ENCODE assay signal across 18 cellular contexts in the genomic region with DNA sequence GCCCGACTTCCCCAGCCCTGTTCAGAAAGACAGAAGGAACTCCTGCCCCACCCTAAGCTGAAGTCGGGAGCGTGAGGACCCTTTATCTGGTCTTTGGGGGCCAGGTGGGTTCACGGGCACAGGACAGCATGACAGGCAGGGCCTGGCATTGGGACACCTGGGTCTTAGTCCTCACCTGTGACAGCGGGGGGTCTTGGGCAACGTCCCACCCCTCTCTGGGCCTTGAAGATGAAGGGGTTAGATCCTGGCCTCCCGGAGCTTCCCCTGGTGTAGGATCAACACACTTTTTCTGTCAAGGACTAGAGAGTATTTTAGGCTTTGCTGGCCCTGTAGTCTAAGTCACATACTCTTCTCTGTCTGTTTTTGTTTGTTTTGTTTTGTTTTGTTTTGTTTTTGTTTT.
DNase-seq lines count a peak whose midpoint lies in the region; ATAC-seq and TF ChIP-seq lines count a peak whose summit lies in the region.
"Had no signal": no experiment of that assay in that cellular context is flagged by ENCODE, and none has a peak within 500 bp of the region (broad histone marks: within the 10 kb centered on the region; RNA-seq: fewer than 3 reads in every experiment).

No MANE protein-coding gene starts in this region.

- H3K36me3 ChIP-seq in IMR-90 (ENCODE audit: control insufficient read depth, insufficient read depth, low read length) (no peaks in the 10 kb centered on the region), endodermal cell (ENCODE audit: control insufficient read depth, insufficient read depth, low read length) (no peaks in the 10 kb centered on the region)
- H3K36me3 ChIP-seq: BLaER1 had no signal

- in situ Hi-C loops in IMR-90 (cut with MboI; ENCODE audit: low sequenced_read_pairs): no loop called here

- H3K27ac Mint-ChIP-seq in H9 (peak overlapping the region in 2 of 3 experiments; percentile 14 to 21; a peak in 1 of 7 replicates), endodermal cell (peak overlapping the region; percentile 11)
- H3K27ac Mint-ChIP-seq: B cell; CD14-positive monocyte; CD4-positive, alpha-beta T cell; GM23338 had no signal

- no peaks in the 10 kb centered on the region for H3K23me2 ChIP-seq in H9 (ENCODE audit: insufficient read length, low read depth, low read length, poor library complexity, severe bottlenecking)

- no peak overlapping the region for H3T11ph ChIP-seq in H9 (ENCODE audit: low read length)

- DNase-seq in H9: no peak
- DNase-seq in IMR-90: no peak
- DNase-seq in endodermal cell: no peak
- no peak for DNase-seq in GOT3 (lab: John Stamatoyannopoulos, UW)
- DNase-seq in A172 (ENCODE audit: low spot score): no peak
- DNase-seq: CD4-positive, alpha-beta T cell; CD8-positive, alpha-beta memory T cell; DMS 273 treated with DMSO at 0.1 percent for 48 hours; DMS79; EL; GDM1; HCEC 1CT had no signal

- POLR2A ChIA-PET in IMR-90 (lab: Charles Lee; ENCODE audit: unreplicated experiment): no interaction called here

- H3K4me1 ChIP-seq in H9 (ENCODE audit: insufficient read depth, low read length): no peaks in the 10 kb centered on the region
- no peaks in the 10 kb centered on the region for H3K4me1 ChIP-seq in IMR-90 (ENCODE audit: control insufficient read depth, insufficient read depth, low read length)
- no peaks in the 10 kb centered on the region for H3K4me1 ChIP-seq in endodermal cell (ENCODE audit: control insufficient read depth, insufficient read depth, low read length)

- H3K14ac ChIP-seq in H9 (ENCODE audit: insufficient read depth, low read length) (no peak overlapping the region; the same call in 1 of the 2 replicates), IMR-90 (replicated peaks; ENCODE audit: low read depth, low read length) (no peak overlapping the region)

- H2BK120ac ChIP-seq in H9 (ENCODE audit: low read depth, low read length, poor library complexity, severe bottlenecking) (no peak overlapping the region), IMR-90 (ENCODE audit: low read depth, low read length) (no peak overlapping the region)

- TF ChIP-seq CTCF in H9 (conservative IDR thresholded peaks at IDR 0.05) (no peak), IMR-90 (conservative IDR thresholded peaks at IDR 0.05; ENCODE audit: low read depth, low read length) (no peak), endodermal cell (conservative IDR thresholded peaks at IDR 0.05) (no peak)

- no peak overlapping the region for H3K27ac ChIP-seq in H9 (ENCODE audit: insufficient read length, low read depth, low read length)
- no peak overlapping the region for H3K27ac ChIP-seq in IMR-90 (ENCODE audit: insufficient read depth, low read length)
- no peak overlapping the region for H3K27ac ChIP-seq in endodermal cell (ENCODE audit: low read depth, low read length)
- H3K27ac ChIP-seq: BLaER1 had no signal

- no CpG with 5 or more reads among the region's 7 CpGs for WGBS in H9 (ENCODE audit: extremely low coverage, insufficient read length, low lambda C conversion rate)
- WGBS in IMR-90 (ENCODE audit: extremely low coverage in 2 of 2, insufficient read length in 1 of 2), 2 experiments: 86% methylated on average over 4 of the region's 7 CpGs; no CpG with 5 or more reads in 1 of the 2 experiments
- 86 to 100% methylated on average over 4 to 7 of the region's 7 CpGs for WGBS in endodermal cell (ENCODE audit: insufficient coverage in 1 of 2, insufficient read length in 1 of 2), 2 experiments

- no peaks in the 10 kb centered on the region for H3K27me3 Mint-ChIP-seq in H9 (ENCODE audit: low read depth)
- H3K27me3 Mint-ChIP-seq in endodermal cell (ENCODE audit: insufficient read depth): no peaks in the 10 kb centered on the region

- ATAC-seq in IMR-90 (ENCODE audit: low read depth) (no peak), GM21526 (IDR thresholded peaks at IDR 0.05; ENCODE audit: low FRiP score, unreplicated experiment) (no peak)
- ATAC-seq: GM12878, GM23338 had no signal

- intact Hi-C loops in IMR-90 (cut with micrococcal nuclease): no loop called here

- H3K4me2 ChIP-seq in H9 (ENCODE audit: insufficient read depth, insufficient read length, low read length) (no peak overlapping the region), IMR-90 (ENCODE audit: low read depth, low read length) (no peak overlapping the region)
- H3K4me2 ChIP-seq: GM23338 had no signal

- H3K4me1 Mint-ChIP-seq in H9: peaks cover 5 to 17% of the 10 kb centered on the region in 2 experiments; a peak in 3 of 4 replicates
- no peaks in the 10 kb centered on the region for H3K4me1 Mint-ChIP-seq in endodermal cell
- H3K4me1 Mint-ChIP-seq: B cell; CD14-positive monocyte; CD8-positive, alpha-beta memory T cell had no signal

- H2AK5ac ChIP-seq in H9 (ENCODE audit: insufficient read length, low read length): no peak overlapping the region
- H2AK5ac ChIP-seq in IMR-90 (ENCODE audit: low read depth, low read length): no peak overlapping the region

- no peaks in the 10 kb centered on the region for H4K20me1 ChIP-seq in H9 (ENCODE audit: control insufficient read depth, insufficient read depth, insufficient read length)
- no peaks in the 10 kb centered on the region; the same call in 1 of the 2 replicates for H4K20me1 ChIP-seq in IMR-90 (ENCODE audit: insufficient read depth, low read length)
- H4K20me1 ChIP-seq: BLaER1 had no signal

- no peak overlapping the region for H3K9ac ChIP-seq in H9 (ENCODE audit: extremely low read depth, insufficient read length, low read length)
- H3K9ac ChIP-seq in IMR-90 (ENCODE audit: low read depth, low read length): no peak overlapping the region
- no peak overlapping the region for H3K9ac ChIP-seq in endodermal cell (ENCODE audit: extremely low read depth, low read length, poor library complexity, severe bottlenecking)
- H3K9ac ChIP-seq: BLaER1 had no signal

- H3K56ac ChIP-seq in H9 (ENCODE audit: insufficient read length, low read depth, low read length) (no peak overlapping the region), IMR-90 (ENCODE audit: extremely low read depth, insufficient read depth, low read length) (no peak overlapping the region)

- no peak overlapping the region for H2BK12ac ChIP-seq in H9 (ENCODE audit: insufficient read length, low read depth, low read length)

- no peak overlapping the region for H3K18ac ChIP-seq in H9 (ENCODE audit: insufficient read length, low read depth, low read length)
- no peak overlapping the region for H3K18ac ChIP-seq in IMR-90 (ENCODE audit: low read depth, low read length)

- no TSS peak for BruUV-seq in IMR-90 (replicated peaks; lab: Mats Ljungman, UMichigan)

- H4K8ac ChIP-seq in H9 (replicated peaks; ENCODE audit: insufficient read length, low read depth, low read length): no peak overlapping the region
- no peak overlapping the region for H4K8ac ChIP-seq in IMR-90 (ENCODE audit: low read depth in 2 of 2, low read length in 2 of 2)

- H2BK5ac ChIP-seq in H9 (ENCODE audit: insufficient read length, low read length) (no peak overlapping the region), IMR-90 (ENCODE audit: low read depth, low read length, poor library complexity, severe bottlenecking) (no peak overlapping the region)

- H4K5ac ChIP-seq in H9 (ENCODE audit: insufficient read length, low read depth, low read length) (no peak overlapping the region), IMR-90 (ENCODE audit: low read depth, low read length) (no peak overlapping the region)

- H3K79me1 ChIP-seq in H9 (ENCODE audit: insufficient read depth, low read depth, low read length, poor library complexity, severe bottlenecking) (no peaks in the 10 kb centered on the region), IMR-90 (ENCODE audit: low read depth in 1 of 2, low read length in 2 of 2) (no peaks in the 10 kb centered on the region)

- H2AFZ ChIP-seq in H9 (ENCODE audit: low read length) (no peak overlapping the region), IMR-90 (replicated peaks; ENCODE audit: low read length, poor library complexity) (no peak overlapping the region)
- H2AFZ ChIP-seq: GM23338 had no signal

- no peak overlapping the region for H3K23ac ChIP-seq in H9 (ENCODE audit: insufficient read length, low read depth, low read length)
- no peak overlapping the region for H3K23ac ChIP-seq in IMR-90 (ENCODE audit: low read depth, low read length)

- H3K4ac ChIP-seq in H9 (ENCODE audit: low read depth, low read length) (no peak overlapping the region), IMR-90 (ENCODE audit: low read depth, low read length) (no peak overlapping the region)

- H3K9me1 ChIP-seq in IMR-90 (ENCODE audit: insufficient read depth, low read length): no peaks in the 10 kb centered on the region

- H4K91ac ChIP-seq in H9 (ENCODE audit: insufficient read length, low read depth, low read length): no peak overlapping the region
- no peak overlapping the region for H4K91ac ChIP-seq in IMR-90 (ENCODE audit: insufficient read depth, low read depth, low read length)

- H2AK9ac ChIP-seq in IMR-90 (replicated peaks; ENCODE audit: low read depth, low read length, poor library complexity): peak overlapping the region; percentile 28

- TF ChIP-seq POLR2A in IMR-90 (IDR thresholded peaks at IDR 0.05; ENCODE audit: low read depth, low read length): no peak

- H2BK15ac ChIP-seq in H9 (ENCODE audit: low read depth, low read length) (no peak overlapping the region), IMR-90 (ENCODE audit: low read depth, low read length) (no peak overlapping the region)

- no peak for TF ChIP-seq RAD21 in IMR-90 (IDR thresholded peaks at IDR 0.05; ENCODE audit: low read length)

- H3K79me2 ChIP-seq in H9 (ENCODE audit: insufficient read depth, low read length): no peaks in the 10 kb centered on the region

- dilution Hi-C loops in IMR-90 (cut with HindIII; ENCODE audit: low sequenced_read_pairs, unreplicated experiment): no loop called here

- H3K27me3 ChIP-seq in H9 (ENCODE audit: insufficient read depth, low read length): no peaks in the 10 kb centered on the region
- peaks cover 53% of the 10 kb centered on the region for H3K27me3 ChIP-seq in IMR-90 (ENCODE audit: control insufficient read depth, insufficient read depth, low read length)
- no peaks in the 10 kb centered on the region for H3K27me3 ChIP-seq in endodermal cell (ENCODE audit: control insufficient read depth, insufficient read depth, low read length, poor library complexity, severe bottlenecking)
- H3K27me3 ChIP-seq: BLaER1 had no signal

- no peak overlapping the region for H3K4me3 Mint-ChIP-seq in H9
- no peak overlapping the region for H3K4me3 Mint-ChIP-seq in endodermal cell
- H3K4me3 Mint-ChIP-seq: B cell; CD14-positive monocyte; CD4-positive, alpha-beta T cell; CD8-positive, alpha-beta memory T cell; GM23338 had no signal

- H3K4me3 ChIP-seq in IMR-90 (ENCODE audit: insufficient read depth, low read depth, low read length): no peak overlapping the region
- H3K4me3 ChIP-seq in endodermal cell (ENCODE audit: low read length): no peak overlapping the region
- H3K4me3 ChIP-seq: BLaER1, GM12878, GM23338 had no signal

- no peak overlapping the region for H2BK20ac ChIP-seq in H9 (ENCODE audit: low read depth, low read length, poor library complexity, severe bottlenecking)
- H2BK20ac ChIP-seq in IMR-90 (ENCODE audit: low read depth, low read length): no peak overlapping the region

- CTCF ChIA-PET in IMR-90 (lab: Yijun Ruan, JAX): no interaction called here

- no peaks in the 10 kb centered on the region for H3K9me3 ChIP-seq in H9 (ENCODE audit: control insufficient read depth, low read depth, low read length)
- H3K9me3 ChIP-seq in IMR-90 (ENCODE audit: control insufficient read depth, insufficient read depth, low read length): no peaks in the 10 kb centered on the region
- no peaks in the 10 kb centered on the region for H3K9me3 ChIP-seq in endodermal cell (ENCODE audit: control insufficient read depth, low read length)
- H3K9me3 ChIP-seq: BLaER1 had no signal

- H3K36me3 Mint-ChIP-seq in H9 (ENCODE audit: insufficient read depth in 1 of 3, low read depth in 3 of 3) (no peaks in the 10 kb centered on the region), endodermal cell (ENCODE audit: low read depth) (no peaks in the 10 kb centered on the region)
- H3K36me3 Mint-ChIP-seq: CD14-positive monocyte; CD8-positive, alpha-beta memory T cell had no signal

- H3K9me3 Mint-ChIP-seq in H9 (no peaks in the 10 kb centered on the region), endodermal cell (no peaks in the 10 kb centered on the region)
- H3K9me3 Mint-ChIP-seq: CD14-positive monocyte; CD4-positive, alpha-beta T cell; CD8-positive, alpha-beta memory T cell; GM23338 had no signal
